In the genomic region with DNA sequence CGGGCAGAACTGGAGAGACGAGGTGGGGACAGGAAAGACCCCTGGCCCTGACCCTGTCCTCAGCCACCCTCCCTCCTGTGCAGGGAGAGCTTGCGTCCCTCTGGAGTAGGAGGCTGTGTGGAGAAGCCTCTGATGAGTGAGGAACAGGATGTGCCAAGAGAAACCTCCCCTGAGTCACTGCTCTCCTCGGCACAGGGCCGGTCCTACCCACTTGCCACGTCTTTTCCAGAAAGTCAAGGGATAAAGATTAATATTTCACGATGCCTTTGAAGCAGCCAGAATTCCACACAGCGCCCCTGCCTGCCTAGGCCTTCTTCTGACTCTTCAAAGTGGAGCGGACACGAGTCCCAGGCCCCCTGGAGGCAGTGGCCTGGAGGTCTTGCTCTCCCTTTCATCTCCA, we compare ENCODE assay signal across 15 cellular contexts. TPM values are rescaled to one million over a fixed set of nuclear protein-coding genes. Genes with fewer than 3 reads are reported as not detected.
DNase-seq lines count a peak whose midpoint lies in the region; ATAC-seq and TF ChIP-seq lines count a peak whose summit lies in the region.
"Had no signal": no experiment of that assay in that cellular context is flagged by ENCODE, and none has a peak within 500 bp of the region (broad histone marks: within the 10 kb centered on the region; RNA-seq: fewer than 3 reads in every experiment).

No MANE protein-coding gene starts in this region.

- H3K9me3 ChIP-seq in psoas muscle: peaks cover 4% of the 10 kb centered on the region
- H3K9me3 ChIP-seq: SJCRH30 had no signal

- in situ Hi-C loops in GM13976 (cut with MboI; ENCODE audit: low sequenced_read_pairs, unreplicated experiment): no loop called here

- DNase-seq in Calu3 (no peak), RWPE1 (ENCODE audit: low spot score) (no peak), fibroblast of peridontal ligament (ENCODE audit: extremely low read depth) (peak; percentile 53), psoas muscle (peak; percentile 55 to 62), GM13976 (ENCODE audit: low spot score) (no peak), nucleus accumbens (lab: John Stamatoyannopoulos, UW) (no peak), NK-92 (lab: John Stamatoyannopoulos, UW; ENCODE audit: unreplicated experiment) (no peak)
- DNase-seq: activated naive CD8-positive, alpha-beta T cell treated with anti-CD3 and anti-CD28 coated beads, Interleukin-2, amount 10 ng/mL, durations not matched to agents 7 days and 5 days; C1 segment of cervical spinal cord; cortex of kidney; NCI-H1694; NCI-H748 treated with DMSO at 0.1 percent for 48 hours; SJCRH30 had no signal

- H3K27ac Mint-ChIP-seq in Calu3 (ENCODE audit: unreplicated experiment): peak overlapping the region; percentile 39
- H3K27ac Mint-ChIP-seq: activated naive CD8-positive, alpha-beta T cell treated with anti-CD3 and anti-CD28 coated beads, Interleukin-2, amount 10 ng/mL, durations not matched to agents 7 days and 5 days; IgD-negative memory B cell had no signal

- H3K36me3 ChIP-seq in psoas muscle (ENCODE audit: insufficient read depth in 1 of 2, low read depth in 1 of 2): no peaks in the 10 kb centered on the region
- H3K36me3 ChIP-seq: SJCRH30 had no signal

- H3K4me1 ChIP-seq in psoas muscle: no peaks in the 10 kb centered on the region

- peaks cover 0 to 3% (median 3%) of the 10 kb centered on the region in 3 donors for H3K27me3 ChIP-seq in psoas muscle (ENCODE audit: insufficient read depth in 3 of 3, low read length in 2 of 3)

- H3K4me3 ChIP-seq in psoas muscle: no peak overlapping the region
- H3K4me3 ChIP-seq: SJCRH30 had no signal

- 64 to 74% (median 65%) methylated on average over 10 of the region's 10 CpGs for whole genome bisulfite sequencing in psoas muscle, 3 donors

- H3K27ac ChIP-seq in RWPE1: peak overlapping the region; percentile 86
- H3K27ac ChIP-seq in psoas muscle: peak overlapping the region; percentile 23
- H3K27ac ChIP-seq: SJCRH30 had no signal

- TF ChIP-seq CTCF in Calu3 (IDR thresholded peaks at IDR 0.05; ENCODE audit: unreplicated experiment) (no peak), RWPE1 (conservative IDR thresholded peaks at IDR 0.05; ENCODE audit: low read depth) (no peak), psoas muscle (IDR thresholded peaks at IDR 0.05) (no peak), GM13976 (IDR thresholded peaks at IDR 0.05; ENCODE audit: borderline replicate concordance, control extremely low read depth, extremely low read depth, insufficient read depth, missing control alignments) (no peak)

- H3K4me3 Mint-ChIP-seq in Calu3 (ENCODE audit: low read depth, unreplicated experiment): no peak overlapping the region
- H3K4me3 Mint-ChIP-seq: activated naive CD8-positive, alpha-beta T cell treated with anti-CD3 and anti-CD28 coated beads, Interleukin-2, amount 10 ng/mL, durations not matched to agents 7 days and 5 days; IgD-negative memory B cell had no signal

- peaks cover 2% of the 10 kb centered on the region for H3K9me3 Mint-ChIP-seq in Calu3 (ENCODE audit: low read depth, unreplicated experiment)
- H3K9me3 Mint-ChIP-seq: activated naive CD8-positive, alpha-beta T cell treated with anti-CD3 and anti-CD28 coated beads, Interleukin-2, amount 10 ng/mL, durations not matched to agents 7 days and 5 days had no signal

- H3K27me3 Mint-ChIP-seq in Calu3 (ENCODE audit: unreplicated experiment): no peaks in the 10 kb centered on the region
- H3K27me3 Mint-ChIP-seq: activated naive CD8-positive, alpha-beta T cell treated with anti-CD3 and anti-CD28 coated beads, Interleukin-2, amount 10 ng/mL, durations not matched to agents 7 days and 5 days had no signal

- intact Hi-C loops in Calu3 (cut with micrococcal nuclease; ENCODE audit: unreplicated experiment) (no loop called here), psoas muscle (cut with DNase I) (no loop called here)

- ATAC-seq in psoas muscle (peak in 3 of 4 donors; percentile 37 to 68 (median 63)), GM21825 (IDR thresholded peaks at IDR 0.05; ENCODE audit: unreplicated experiment) (no peak)

- BruUV-seq in Calu3 (replicated peaks; lab: Mats Ljungman, UMichigan): no TSS peak

- H3K36me3 Mint-ChIP-seq in Calu3 (ENCODE audit: insufficient read depth, unreplicated experiment): peaks cover 33% of the 10 kb centered on the region
- H3K36me3 Mint-ChIP-seq: activated naive CD8-positive, alpha-beta T cell treated with anti-CD3 and anti-CD28 coated beads, Interleukin-2, amount 10 ng/mL, durations not matched to agents 7 days and 5 days; IgD-negative memory B cell had no signal

- POLR2A ChIA-PET in RWPE1 (lab: Yijun Ruan, JAX; ENCODE audit: low non-redundant PET): no interaction called here

- peaks cover 44% of the 10 kb centered on the region for H3K4me1 Mint-ChIP-seq in Calu3 (ENCODE audit: low read depth, unreplicated experiment)
- H3K4me1 Mint-ChIP-seq: activated naive CD8-positive, alpha-beta T cell treated with anti-CD3 and anti-CD28 coated beads, Interleukin-2, amount 10 ng/mL, durations not matched to agents 7 days and 5 days; IgD-negative memory B cell had no signal

- CTCF ChIA-PET in Calu3 (lab: Charles Lee) (no interaction called here), RWPE1 (lab: Yijun Ruan, JAX) (interaction anchor here (0.8 kb wide), 2 partner anchors 34 to 189 kb away, joined by 3 read pairs; no protein-coding TSS in a partner anchor)

RNA-seq across cellular contexts. Expression of a gene that starts 34.9 kb away (rescaled TPM):
- total RNA-seq in Calu3 (2022) (not detected in 2 replicates), psoas muscle (1 to 10 TPM; 1.6 to 9.4 (median 4.0) TPM)
- 1 to 10 TPM in 1 of 3 donors, under 1 TPM in 2; 0.49 to 1.3 (median 0.62) TPM for polyA plus RNA-seq in psoas muscle
- total RNA-seq: activated naive CD8-positive, alpha-beta T cell treated with anti-CD3 and anti-CD28 coated beads, Interleukin-2, amount 10 ng/mL, durations not matched to agents 7 days and 5 days had no signal

Comparison
In these comparisons a context has a peak if more than half of its experiments do, and no peak if none do; other contexts are left out.
1. DNase-seq: peak in fibroblast of peridontal ligament (single experiment) and psoas muscle (2 of 2); none in Calu3 (single experiment), RWPE1 (single experiment), GM13976 (single experiment), nucleus accumbens (0 of 56) and NK-92 (single experiment).